In genomic region chr4:48343035-48343434, GRCh38 we compare ENCODE assay signal across 7 cellular contexts. TPM values are rescaled to one million over a fixed set of nuclear protein-coding genes. Genes with fewer than 3 reads are reported as not detected.
DNase-seq lines count a peak whose midpoint lies in the region; ATAC-seq and TF ChIP-seq lines count a peak whose summit lies in the region.

No MANE protein-coding gene starts in this region.

- peak overlapping the region; percentile 94 to 96 (median 94) for H3K4me3 Mint-ChIP-seq in T-cell

- TF ChIP-seq CTCF in fibroblast of the aortic adventitia (IDR thresholded peaks at IDR 0.05; ENCODE audit: insufficient read depth, low read length): no peak

- peak overlapping the region in 1 of 2 donors; percentile 30 for H3K27ac Mint-ChIP-seq in T-cell

- H3K9ac ChIP-seq in skeletal muscle tissue (ENCODE audit: low read depth in 1 of 3, low read length in 3 of 3): peak overlapping the region; percentile 43 to 91 (median 89)

- CTCF ChIA-PET in T-cell (lab: Charles Lee): interaction anchor here in 1 of 2 donors (0.6 to 1.2 kb wide), 2 partner anchors 26 to 477 kb away, joined by 4 read pairs; no protein-coding TSS in a partner anchor

- DNase-seq in HAP-1 (ENCODE audit: low spot score in 2 of 2) (no peak), T-cell (no peak), fibroblast of the aortic adventitia (ENCODE audit: low read depth) (no peak), RPMI8226 (no peak), NCI-H187 treated with DMSO at 0.1 percent for 48 hours (lab: John Stamatoyannopoulos, UW) (no peak)

- POLR2A ChIA-PET in T-cell (lab: Charles Lee): interaction anchor here in 1 of 2 donors (0.5 to 0.6 kb wide), 2 partner anchors 32 to 500 kb away, joined by 3 read pairs; no protein-coding TSS in a partner anchor

- peaks cover 4% of the 10 kb centered on the region; the same call in 1 of the 2 replicates for H3K36me3 ChIP-seq in HAP-1 (replicated peaks)
- no peaks in the 10 kb centered on the region for H3K36me3 ChIP-seq in skeletal muscle tissue (ENCODE audit: control insufficient read depth in 3 of 3, insufficient read depth in 3 of 3, low read length in 3 of 3)

- H3K4me1 ChIP-seq in HAP-1: peaks cover 26% of the 10 kb centered on the region
- peaks cover 7 to 43% (median 30%) of the 10 kb centered on the region in 3 donors for H3K4me1 ChIP-seq in skeletal muscle tissue (ENCODE audit: control insufficient read depth in 3 of 3, insufficient read depth in 3 of 3, low read length in 3 of 3)

- in situ Hi-C loops in HAP-1 (cut with MboI; ENCODE audit: low sequenced_read_pairs): no loop called here

- H3K27me3 Mint-ChIP-seq in T-cell: no peaks in the 10 kb centered on the region

- peak overlapping the region; percentile 89 for H3K4me3 ChIP-seq in HAP-1
- peak overlapping the region; percentile 80 for H3K4me3 ChIP-seq in fibroblast of the aortic adventitia (ENCODE audit: low read depth, low read length)
- H3K4me3 ChIP-seq in skeletal muscle tissue (ENCODE audit: low read length in 3 of 3): peak overlapping the region; percentile 87 to 94 (median 91)

- peaks cover 3% of the 10 kb centered on the region for H3K36me3 Mint-ChIP-seq in T-cell

- ATAC-seq in T-cell (replicated peaks in 1 of 4) (no peak), GM21526 (IDR thresholded peaks at IDR 0.05; ENCODE audit: low FRiP score, unreplicated experiment) (no peak)

- H3K27ac ChIP-seq in skeletal muscle tissue (ENCODE audit: low read depth, low read length): no peak overlapping the region

- no peaks in the 10 kb centered on the region for H3K9me3 Mint-ChIP-seq in T-cell

- H3K4me1 Mint-ChIP-seq in T-cell: peaks cover 58 to 64% (median 59%) of the 10 kb centered on the region in 3 donors

- H3K9me3 ChIP-seq in HAP-1 (no peaks in the 10 kb centered on the region), skeletal muscle tissue (ENCODE audit: control insufficient read depth in 3 of 3, low read length in 3 of 3) (no peaks in the 10 kb centered on the region)

- H3K27me3 ChIP-seq in HAP-1 (ENCODE audit: low read depth) (no peaks in the 10 kb centered on the region), skeletal muscle tissue (ENCODE audit: control insufficient read depth in 3 of 3, insufficient read depth in 3 of 3, low read length in 3 of 3) (no peaks in the 10 kb centered on the region)

RNA-seq across cellular contexts. Expression of gene SLAIN2, which starts 1.7 kb away (rescaled TPM):
- 10 to 100 TPM; 61.5 to 75.2 (median 70.5) TPM for total RNA-seq in T-cell
- total RNA-seq in fibroblast of the aortic adventitia (ENCODE audit: low replicate concordance): 9.6 and 93.5 TPM in 2 replicates
- 53.8 TPM for total RNA-seq in skeletal muscle tissue
